In genomic region chr16:30953511-30954124, GRCh38 we compare ENCODE assay signal across 1 cellular context.
TF ChIP-seq lines count a peak whose summit lies in the region.

No MANE protein-coding gene starts in this region.

TF ChIP-seq in HepG2, 621 proteins besides CTCF, POLR2A, EP300 and RAD21 (continued from another document and continues in another):
- TF ChIP-seq USF2 (IDR thresholded peaks at IDR 0.05; ENCODE audit: low read depth, low read length) (no peak), USF2 (CRISPR knock-in tag; IDR thresholded peaks at IDR 0.05; ENCODE audit: borderline replicate concordance) (no peak; the same call in 1 of the 2 replicates), ASH2L (IDR thresholded peaks at IDR 0.05; ENCODE audit: insufficient read length, low read depth, low read length) (no peak), CSRNP1 (CRISPR knock-in tag; IDR thresholded peaks at IDR 0.05) (no peak), CC2D1A (CRISPR knock-in tag; IDR thresholded peaks at IDR 0.05) (no peak), ETS1 (CRISPR knock-in tag; IDR thresholded peaks at IDR 0.05) (no peak), MXD3 (CRISPR knock-in tag; IDR thresholded peaks at IDR 0.05) (no peak), GPBP1L1 (CRISPR knock-in tag; IDR thresholded peaks at IDR 0.05) (no peak), NR2F1 (CRISPR knock-in tag; IDR thresholded peaks at IDR 0.05) (no peak), ATF7-NPFF (CRISPR knock-in tag; IDR thresholded peaks at IDR 0.05; ENCODE audit: low read depth) (peak; percentile 42; the same call in 1 of the 2 replicates), ZNF12 (CRISPR knock-in tag; IDR thresholded peaks at IDR 0.05) (no peak), ZSCAN30 (CRISPR knock-in tag; IDR thresholded peaks at IDR 0.05) (no peak), ZNF674 (CRISPR knock-in tag; IDR thresholded peaks at IDR 0.05; ENCODE audit: low read depth) (no peak), PRPF4 (IDR thresholded peaks at IDR 0.05; ENCODE audit: low read depth, low read length, poor library complexity, severe bottlenecking) (no peak), ZNF563 (CRISPR knock-in tag; IDR thresholded peaks at IDR 0.05) (no peak; the same call in 1 of the 2 replicates), ZNF570 (CRISPR knock-in tag; IDR thresholded peaks at IDR 0.05; ENCODE audit: borderline replicate concordance) (no peak), ISL2 (CRISPR knock-in tag; IDR thresholded peaks at IDR 0.05) (no peak), ZNF234 (CRISPR knock-in tag; conservative IDR thresholded peaks at IDR 0.05) (no peak), PBX2 (CRISPR knock-in tag; IDR thresholded peaks at IDR 0.05) (no peak; the same call in 1 of the 2 replicates), ZBTB26 (CRISPR knock-in tag; IDR thresholded peaks at IDR 0.05; ENCODE audit: borderline replicate concordance) (no peak), NCOA2 (CRISPR knock-in tag; IDR thresholded peaks at IDR 0.05) (0 out of 2 replicates have a peak, but pooled peaks have one; percentile 25), FOSL2 (CRISPR knock-in tag; IDR thresholded peaks at IDR 0.05) (peak; percentile 33; the same call in 1 of the 2 replicates), ZBTB8A (CRISPR knock-in tag; IDR thresholded peaks at IDR 0.05; ENCODE audit: borderline replicate concordance, low read depth) (no peak), PTBP1 (IDR thresholded peaks at IDR 0.05; ENCODE audit: low read depth, low read length, poor library complexity, severe bottlenecking) (no peak), MYC (CRISPR knock-in tag; IDR thresholded peaks at IDR 0.05; ENCODE audit: borderline replicate concordance) (no peak; the same call in 1 of the 2 replicates), EHMT2 (IDR thresholded peaks at IDR 0.05; ENCODE audit: borderline replicate concordance, low read depth, low read length) (no peak), ZNF546 (CRISPR knock-in tag; conservative IDR thresholded peaks at IDR 0.05) (no peak; the same call in 1 of the 2 replicates), ZNF33B (CRISPR knock-in tag; IDR thresholded peaks at IDR 0.05) (peak; percentile 78; the same call in 1 of the 2 replicates), ZNF432 (CRISPR knock-in tag; IDR thresholded peaks at IDR 0.05; ENCODE audit: borderline replicate concordance) (no peak), SNAPC2 (CRISPR knock-in tag; IDR thresholded peaks at IDR 0.05) (no peak), THAP8 (CRISPR knock-in tag; IDR thresholded peaks at IDR 0.05; ENCODE audit: borderline replicate concordance) (no peak), ZZZ3 (CRISPR knock-in tag; IDR thresholded peaks at IDR 0.05; ENCODE audit: borderline replicate concordance) (no peak), PRMT3 (CRISPR knock-in tag; IDR thresholded peaks at IDR 0.05; ENCODE audit: borderline replicate concordance, low read depth) (no peak), ARID2 (CRISPR knock-in tag; IDR thresholded peaks at IDR 0.05; ENCODE audit: borderline replicate concordance) (no peak), PAF1 (CRISPR knock-in tag; IDR thresholded peaks at IDR 0.05) (no peak; the same call in 1 of the 2 replicates), ARID3A (IDR thresholded peaks at IDR 0.05; ENCODE audit: low read depth, low read length) (no peak), THRA (CRISPR knock-in tag; IDR thresholded peaks at IDR 0.05; ENCODE audit: borderline replicate concordance) (peak; percentile 51; the same call in 1 of the 2 replicates), ZNF772 (CRISPR knock-in tag; IDR thresholded peaks at IDR 0.05) (0 out of 2 replicates have a peak, but pooled peaks have one; percentile 36), SP5 (CRISPR knock-in tag; IDR thresholded peaks at IDR 0.05; ENCODE audit: borderline replicate concordance, low read depth) (no peak), TEF (CRISPR knock-in tag; IDR thresholded peaks at IDR 0.05) (no peak), SRSF9 (IDR thresholded peaks at IDR 0.05; ENCODE audit: borderline replicate concordance, insufficient read depth, low read depth, low read length, poor library complexity, severe bottlenecking) (no peak), ZNF350 (CRISPR knock-in tag; IDR thresholded peaks at IDR 0.05; ENCODE audit: borderline replicate concordance, low read depth) (no peak; the same call in 1 of the 2 replicates), ZNF83 (CRISPR knock-in tag; IDR thresholded peaks at IDR 0.05; ENCODE audit: borderline replicate concordance) (peak; percentile 16; the same call in 1 of the 2 replicates), SALL1 (CRISPR knock-in tag; IDR thresholded peaks at IDR 0.05) (peak; percentile 54; the same call in 1 of the 2 replicates), SRSF4 (IDR thresholded peaks at IDR 0.05; ENCODE audit: low read depth, low read length, poor library complexity, severe bottlenecking) (no peak)
